In the genomic region with DNA sequence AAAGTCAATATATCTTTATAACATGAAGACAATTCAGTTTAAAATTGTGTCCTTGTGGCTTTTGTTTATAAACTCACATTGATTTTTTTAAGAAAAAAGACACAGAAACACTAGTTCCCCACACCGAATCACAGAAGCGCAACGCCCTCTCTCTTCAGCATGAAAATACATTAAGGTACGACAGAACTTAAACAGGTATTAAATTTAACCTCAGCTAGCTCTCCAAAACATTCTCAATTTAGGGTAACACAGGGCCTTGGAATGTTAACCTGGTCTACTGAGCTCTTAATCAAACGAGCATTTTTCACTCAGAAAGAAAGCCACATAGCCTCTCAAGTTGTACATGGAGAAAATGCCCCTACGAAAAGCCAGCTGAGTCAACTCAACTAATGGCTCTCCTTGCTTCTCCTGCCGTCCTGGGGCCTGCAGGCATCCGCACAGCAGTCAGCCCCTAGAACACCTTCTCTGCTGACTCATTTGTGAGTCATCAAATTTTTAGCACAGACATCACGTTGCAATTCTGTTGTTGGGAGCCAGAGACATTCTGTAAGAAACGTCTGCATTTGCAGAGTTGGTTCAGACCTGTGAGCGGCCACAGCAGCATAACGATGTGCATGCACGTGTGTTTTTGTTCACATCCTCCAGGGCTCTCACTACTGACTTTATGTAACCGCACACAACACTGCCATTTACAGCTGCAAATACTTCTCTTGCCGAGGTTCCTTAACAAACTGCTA, we compare ENCODE assay signal across 9 cellular contexts.
A peak's percentile ranks its signal among the peaks of the same experiment; 100 is the strongest.
DNase-seq lines count a peak whose midpoint lies in the region; TF ChIP-seq lines count a peak whose summit lies in the region.
"Had no signal": no experiment of that assay in that cellular context is flagged by ENCODE, and none has a peak within 500 bp of the region (broad histone marks: within the 10 kb centered on the region; RNA-seq: fewer than 3 reads in every experiment).

No MANE protein-coding gene starts in this region.

- H3K9me3 ChIP-seq in BE2C: no peaks in the 10 kb centered on the region
- H3K9me3 ChIP-seq in left ventricle myocardium inferior (replicated peaks): no peaks in the 10 kb centered on the region

- H3K27ac ChIP-seq in brain microvascular endothelial cell (peak overlapping the region; percentile 79), left ventricle myocardium inferior (replicated peaks) (no peak overlapping the region)

- intact Hi-C loops in left ventricle myocardium inferior (cut with micrococcal nuclease): no loop called here

- TF ChIP-seq CTCF in BE2C (IDR thresholded peaks at IDR 0.05; ENCODE audit: low read depth, low read length) (no peak), brain microvascular endothelial cell (IDR thresholded peaks at IDR 0.05; ENCODE audit: low read depth, low read length, missing control alignments) (no peak), left ventricle myocardium inferior (IDR thresholded peaks at IDR 0.05; ENCODE audit: borderline replicate concordance) (no peak)

- H3K4me3 ChIP-seq in BE2C (ENCODE audit: low read depth, low read length) (no peak overlapping the region), brain microvascular endothelial cell (ENCODE audit: low read depth, low read length) (no peak overlapping the region), left ventricle myocardium inferior (no peak overlapping the region)

- no peaks in the 10 kb centered on the region for H3K27me3 ChIP-seq in BE2C
- H3K27me3 ChIP-seq in brain microvascular endothelial cell (replicated peaks): no peaks in the 10 kb centered on the region
- H3K27me3 ChIP-seq in left ventricle myocardium inferior (ENCODE audit: low read depth): no peaks in the 10 kb centered on the region

- in situ Hi-C loops in brain microvascular endothelial cell (cut with HindIII; ENCODE audit: low pct_ligation_motif_present, low sequenced_read_pairs): no loop called here

- no peaks in the 10 kb centered on the region for H3K36me3 ChIP-seq in BE2C
- H3K36me3 ChIP-seq in brain microvascular endothelial cell (replicated peaks): no peaks in the 10 kb centered on the region
- peaks cover 24% of the 10 kb centered on the region for H3K36me3 ChIP-seq in left ventricle myocardium inferior

- DNase-seq in BE2C: peak; percentile 61
- DNase-seq in M059J (ENCODE audit: low read depth): peak; percentile 98
- peak; percentile 97 for DNase-seq in brain microvascular endothelial cell
- peak; percentile 71 for DNase-seq in left kidney (ENCODE audit: low read depth, low spot score)
- DNase-seq in NCI-H2029 (lab: John Stamatoyannopoulos, UW): no peak
- DNase-seq in retina: no peak
- DNase-seq in NCI-H2227 treated with DMSO at 0.1 percent for 48 hours (lab: John Stamatoyannopoulos, UW): no peak
- no peak for DNase-seq in left ventricle myocardium inferior
- DNase-seq: NCI-H1092 had no signal

- H3K4me1 ChIP-seq in BE2C: peaks cover 3% of the 10 kb centered on the region; the same call in 1 of the 2 replicates
- H3K4me1 ChIP-seq in left ventricle myocardium inferior: no peaks in the 10 kb centered on the region

Comparison
In these comparisons a context has a peak if more than half of its experiments do, and no peak if none do; other contexts are left out.
1. DNase-seq: peak in BE2C (single experiment), M059J (single experiment), brain microvascular endothelial cell (single experiment) and left kidney (single experiment); none in NCI-H2029 (single experiment), retina (single experiment), NCI-H2227 treated with DMSO at 0.1 percent for 48 hours (single experiment) and left ventricle myocardium inferior (single experiment).